In the genomic region with DNA sequence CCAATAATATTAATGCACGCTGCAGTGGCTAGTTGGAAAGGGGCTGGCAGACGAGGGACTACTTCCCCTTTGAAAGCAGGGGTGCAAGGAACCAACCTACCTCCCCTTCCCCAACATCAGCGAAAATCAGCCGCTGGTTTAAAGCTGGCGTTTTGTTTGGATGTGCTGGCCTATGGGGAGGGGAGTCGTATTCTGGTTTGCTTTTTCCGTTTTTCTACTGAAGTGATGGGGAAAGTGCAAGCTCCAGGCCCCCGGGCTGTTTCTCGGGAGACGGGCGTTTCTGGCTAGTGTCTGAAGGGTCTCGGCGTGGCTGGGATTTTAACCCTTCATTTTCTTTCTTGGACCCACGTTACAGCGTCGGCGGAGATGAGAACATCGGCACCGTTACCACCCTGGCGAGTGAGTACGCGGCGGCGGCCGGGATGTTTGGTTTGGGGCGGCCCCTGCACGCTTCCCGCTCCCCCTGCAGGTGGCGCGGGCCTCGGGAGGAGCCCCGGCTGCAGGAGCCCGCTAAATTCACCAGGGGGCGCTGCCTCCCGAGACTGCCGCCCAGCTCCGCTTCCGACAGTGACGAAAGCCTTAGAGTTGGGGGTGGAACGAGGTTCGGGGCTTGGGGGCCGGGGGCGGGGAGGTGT, we compare ENCODE assay signal across 8 cellular contexts.
A peak's percentile ranks its signal among the peaks of the same experiment; 100 is the strongest.
DNase-seq lines count a peak whose midpoint lies in the region; ATAC-seq, FAIRE-seq and TF ChIP-seq lines count a peak whose summit lies in the region.

No MANE protein-coding gene starts in this region.

- H3K27me3 ChIP-seq in DND-41 (ENCODE audit: insufficient read depth, low read length, poor library complexity) (no peaks in the 10 kb centered on the region), GM23248 (replicated peaks; ENCODE audit: insufficient read depth) (no peaks in the 10 kb centered on the region), Karpas-422 (ENCODE audit: low read length) (no peaks in the 10 kb centered on the region), fibroblast of lung (ENCODE audit: control insufficient read depth, insufficient read depth, low read length) (no peaks in the 10 kb centered on the region)

- ATAC-seq in DND-41 (ENCODE audit: insufficient read depth, low read depth) = peak; percentile 95
- ATAC-seq in activated T-helper 17 cell treated with anti-CD3 and anti-CD28 coated beads, Interleukin-2, amount 50 U/mL, for 72 hours (replicated peaks) = peak; percentile 98
- ATAC-seq in naive thymus-derived CD8-positive, alpha-beta T cell = peak; percentile 93
- peak; percentile 97 for ATAC-seq in stimulated activated naive B cell treated with anti-CD40 and anti-IgM and Interleukin-4, amounts not matched to agents 10 μg/mL and 1 μg/mL and 100 μg/mL, for 72 hours (replicated peaks)

- H3K4me3 ChIP-seq in DND-41 (ENCODE audit: low read depth in 1 of 2, low read length in 2 of 2) (peak overlapping the region; percentile 55 to 73; a peak in 3 of 4 replicates), GM23248 (peak overlapping the region; percentile 91), Karpas-422 (ENCODE audit: low read length) (peak overlapping the region; percentile 61), fibroblast of lung (replicated peaks in 1 of 4; ENCODE audit: control extremely low read depth in 1 of 4, insufficient read depth in 1 of 4, low read depth in 3 of 4, low read length in 4 of 4) (peak overlapping the region; percentile 61 to 72 (median 68))

- no peaks in the 10 kb centered on the region for H3K27me3 Mint-ChIP-seq in activated T-helper 17 cell treated with anti-CD3 and anti-CD28 coated beads, Interleukin-2, amount 50 U/mL, for 72 hours
- peaks cover 0 to 6% (median 0%) of the 10 kb centered on the region in 5 donors for H3K27me3 Mint-ChIP-seq in naive thymus-derived CD8-positive, alpha-beta T cell
- H3K27me3 Mint-ChIP-seq in stimulated activated naive B cell treated with anti-CD40 and anti-IgM and Interleukin-4, amounts not matched to agents 10 μg/mL and 1 μg/mL and 100 μg/mL, for 72 hours = peaks cover 10 to 12% of the 10 kb centered on the region in 2 donors

- H3K9me3 ChIP-seq in DND-41 (ENCODE audit: insufficient read depth, low read length, severe bottlenecking) = no peaks in the 10 kb centered on the region
- H3K9me3 ChIP-seq in GM23248 (ENCODE audit: low read depth) = no peaks in the 10 kb centered on the region
- H3K9me3 ChIP-seq in Karpas-422 (ENCODE audit: low read length) = no peaks in the 10 kb centered on the region
- no peaks in the 10 kb centered on the region for H3K9me3 ChIP-seq in fibroblast of lung (ENCODE audit: control insufficient read depth, insufficient read depth, low read depth, low read length)

- FAIRE-seq in RCC 7860 (lab: Jason Lieb, UNC) = no peak

- peaks cover 2% of the 10 kb centered on the region for H3K9me3 Mint-ChIP-seq in activated T-helper 17 cell treated with anti-CD3 and anti-CD28 coated beads, Interleukin-2, amount 50 U/mL, for 72 hours
- peaks cover 0 to 7% (median 0%) of the 10 kb centered on the region in 9 donors for H3K9me3 Mint-ChIP-seq in naive thymus-derived CD8-positive, alpha-beta T cell
- peaks cover 4% of the 10 kb centered on the region in 2 donors for H3K9me3 Mint-ChIP-seq in stimulated activated naive B cell treated with anti-CD40 and anti-IgM and Interleukin-4, amounts not matched to agents 10 μg/mL and 1 μg/mL and 100 μg/mL, for 72 hours

- TF ChIP-seq CTCF in DND-41 (IDR thresholded peaks at IDR 0.05; ENCODE audit: borderline replicate concordance, extremely low read depth, low read length, poor library complexity, severe bottlenecking) (peak; percentile 97), fibroblast of lung (conservative IDR thresholded peaks at IDR 0.05 in 1 of 2, IDR thresholded peaks at IDR 0.05 in 1 of 2; ENCODE audit: low read depth in 1 of 2, low read length in 2 of 2) (peak; percentile 91 to 97)

- H3K9ac ChIP-seq in DND-41 (ENCODE audit: low read depth, low read length) = peak overlapping the region; percentile 59
- peak overlapping the region; percentile 78 for H3K9ac ChIP-seq in GM23248
- peak overlapping the region; percentile 63 for H3K9ac ChIP-seq in Karpas-422 (ENCODE audit: low read length)
- H3K9ac ChIP-seq in fibroblast of lung (ENCODE audit: insufficient read depth, low read length) = peak overlapping the region; percentile 62

- H3K4me3 Mint-ChIP-seq in activated T-helper 17 cell treated with anti-CD3 and anti-CD28 coated beads, Interleukin-2, amount 50 U/mL, for 72 hours = peak overlapping the region; percentile 81
- H3K4me3 Mint-ChIP-seq in naive thymus-derived CD8-positive, alpha-beta T cell = peak overlapping the region; percentile 87 to 96 (median 93)
- peak overlapping the region; percentile 91 to 93 for H3K4me3 Mint-ChIP-seq in stimulated activated naive B cell treated with anti-CD40 and anti-IgM and Interleukin-4, amounts not matched to agents 10 μg/mL and 1 μg/mL and 100 μg/mL, for 72 hours

- H3F3A ChIP-seq in GM23248 (ENCODE audit: insufficient read depth) = no peaks in the 10 kb centered on the region

- H2AFZ ChIP-seq in DND-41 (ENCODE audit: low read depth, low read length) = peak overlapping the region; percentile 98
- H2AFZ ChIP-seq in GM23248 = peak overlapping the region; percentile 98
- peak overlapping the region; percentile 96; the same call in 1 of the 2 replicates for H2AFZ ChIP-seq in Karpas-422 (ENCODE audit: low read length)
- peak overlapping the region; percentile 99 for H2AFZ ChIP-seq in fibroblast of lung (ENCODE audit: low read length)

- H3K9me2 ChIP-seq in GM23248 (ENCODE audit: insufficient read depth) (no peaks in the 10 kb centered on the region), Karpas-422 (replicated peaks; ENCODE audit: insufficient read depth, low read length) (no peaks in the 10 kb centered on the region)

- H3K79me2 ChIP-seq in DND-41 (ENCODE audit: insufficient read depth, low read length) = no peaks in the 10 kb centered on the region
- H3K79me2 ChIP-seq in GM23248 (ENCODE audit: insufficient read depth) = no peaks in the 10 kb centered on the region
- H3K79me2 ChIP-seq in Karpas-422 (ENCODE audit: low read length) = no peaks in the 10 kb centered on the region
- no peaks in the 10 kb centered on the region for H3K79me2 ChIP-seq in fibroblast of lung (ENCODE audit: control insufficient read depth, insufficient read depth, low read length)

- H3K36me3 ChIP-seq in DND-41 (ENCODE audit: insufficient read depth, low read length) (no peaks in the 10 kb centered on the region), GM23248 (ENCODE audit: low read depth) (no peaks in the 10 kb centered on the region), Karpas-422 (ENCODE audit: insufficient read depth, low read length) (no peaks in the 10 kb centered on the region), fibroblast of lung (ENCODE audit: control insufficient read depth, insufficient read depth, low read length) (no peaks in the 10 kb centered on the region)

- H3K36me3 Mint-ChIP-seq in activated T-helper 17 cell treated with anti-CD3 and anti-CD28 coated beads, Interleukin-2, amount 50 U/mL, for 72 hours (ENCODE audit: low read depth) = no peaks in the 10 kb centered on the region
- peaks cover 0 to 2% (median 0%) of the 10 kb centered on the region in 3 donors for H3K36me3 Mint-ChIP-seq in naive thymus-derived CD8-positive, alpha-beta T cell
- no peaks in the 10 kb centered on the region for H3K36me3 Mint-ChIP-seq in stimulated activated naive B cell treated with anti-CD40 and anti-IgM and Interleukin-4, amounts not matched to agents 10 μg/mL and 1 μg/mL and 100 μg/mL, for 72 hours

- 1 to 2% methylated on average over 35 to 43 of the region's 43 CpGs for WGBS in GM23248 (ENCODE audit: low coverage in 1 of 2, low lambda C conversion rate in 2 of 2, missing lambda C conversion rate in 2 of 2), 2 experiments

- POLR2A ChIA-PET in naive thymus-derived CD8-positive, alpha-beta T cell (lab: Charles Lee) = interaction anchor here (0.5 to 2.7 kb wide), 7 partner anchors 19 to 225 kb away, joined by 3 to 10 read pairs (median 3); a partner anchor contains a TSS

- H3K27ac ChIP-seq in DND-41 (ENCODE audit: low read length) = peak overlapping the region; percentile 67
- H3K27ac ChIP-seq in GM23248 = peak overlapping the region; percentile 35; the same call in 1 of the 2 replicates
- no peak overlapping the region for H3K27ac ChIP-seq in Karpas-422 (ENCODE audit: low read length)
- peak overlapping the region; percentile 72 for H3K27ac ChIP-seq in fibroblast of lung (ENCODE audit: insufficient read depth, low read length)

- H3K4me1 ChIP-seq in DND-41 (ENCODE audit: insufficient read depth, low read length) (peaks cover 18% of the 10 kb centered on the region), GM23248 (ENCODE audit: insufficient read depth) (no peaks in the 10 kb centered on the region), Karpas-422 (ENCODE audit: low read length) (peaks cover 10% of the 10 kb centered on the region), fibroblast of lung (ENCODE audit: control insufficient read depth, extremely low read depth, insufficient read depth, low read length) (peaks cover 4% of the 10 kb centered on the region)

- peak overlapping the region; percentile 74 for H3K27ac Mint-ChIP-seq in activated T-helper 17 cell treated with anti-CD3 and anti-CD28 coated beads, Interleukin-2, amount 50 U/mL, for 72 hours
- peak overlapping the region; percentile 58 to 97 (median 94) for H3K27ac Mint-ChIP-seq in naive thymus-derived CD8-positive, alpha-beta T cell
- peak overlapping the region; percentile 86 for H3K27ac Mint-ChIP-seq in stimulated activated naive B cell treated with anti-CD40 and anti-IgM and Interleukin-4, amounts not matched to agents 10 μg/mL and 1 μg/mL and 100 μg/mL, for 72 hours

- H3K4me2 ChIP-seq in DND-41 (ENCODE audit: insufficient read depth, low read length) (peak overlapping the region; percentile 83), GM23248 (ENCODE audit: unreplicated experiment) (peak overlapping the region; percentile 86), Karpas-422 (ENCODE audit: low read depth, low read length, poor library complexity, severe bottlenecking) (peak overlapping the region; percentile 73), fibroblast of lung (ENCODE audit: extremely low read depth, insufficient read depth, low read length) (peak overlapping the region; percentile 97)

- in situ Hi-C loops in GM23248 (cut with MboI) = no loop called here

- DNase-seq in DND-41 (peak; percentile 91), GM23248 (peak; percentile 92), Karpas-422 (peak; percentile 94), RCC 7860 (ENCODE audit: low spot score) (peak; percentile 59), fibroblast of lung (ENCODE audit: low read depth in 2 of 2) (peak; percentile 69 to 79)
- peak; percentile 80 to 92 (median 91) for DNase-seq in naive thymus-derived CD8-positive, alpha-beta T cell
- DNase-seq in stimulated activated naive B cell treated with anti-CD40 and anti-IgM and Interleukin-4, amounts not matched to agents 10 μg/mL and 1 μg/mL and 100 μg/mL, for 72 hours = peak; percentile 86

- no peaks in the 10 kb centered on the region for H4K20me1 ChIP-seq in DND-41 (ENCODE audit: insufficient read depth, low read length)
- no peaks in the 10 kb centered on the region for H4K20me1 ChIP-seq in GM23248 (ENCODE audit: insufficient read depth)
- H4K20me1 ChIP-seq in Karpas-422 (ENCODE audit: insufficient read depth, low read depth, low read length) = no peaks in the 10 kb centered on the region
- no peaks in the 10 kb centered on the region for H4K20me1 ChIP-seq in fibroblast of lung (ENCODE audit: control insufficient read depth, extremely low read depth, insufficient read depth, low read length)

- peaks cover 3% of the 10 kb centered on the region for H3K4me1 Mint-ChIP-seq in activated T-helper 17 cell treated with anti-CD3 and anti-CD28 coated beads, Interleukin-2, amount 50 U/mL, for 72 hours
- H3K4me1 Mint-ChIP-seq in naive thymus-derived CD8-positive, alpha-beta T cell = peaks cover 3 to 21% (median 12%) of the 10 kb centered on the region in 4 donors
- peaks cover 0 to 14% of the 10 kb centered on the region in 2 donors for H3K4me1 Mint-ChIP-seq in stimulated activated naive B cell treated with anti-CD40 and anti-IgM and Interleukin-4, amounts not matched to agents 10 μg/mL and 1 μg/mL and 100 μg/mL, for 72 hours
